ENCODE assay signal across 13 cellular contexts in genomic region chr21:7947422-7947821, GRCh38.
DNase-seq lines count a peak whose midpoint lies in the region; ATAC-seq and TF ChIP-seq lines count a peak whose summit lies in the region.
"Had no signal": no experiment of that assay in that cellular context is flagged by ENCODE, and none has a peak within 500 bp of the region (broad histone marks: within the 10 kb centered on the region; RNA-seq: fewer than 3 reads in every experiment).

No MANE protein-coding gene starts in this region.

- in situ Hi-C loops in IMR-90 (cut with MboI; ENCODE audit: low sequenced_read_pairs) = no loop called here

- H4K8ac ChIP-seq in IMR-90 (ENCODE audit: low read depth in 2 of 2, low read length in 2 of 2) = no peak overlapping the region

- DNase-seq in GM23338 (ENCODE audit: low spot score) (no peak), IMR-90 (no peak), endothelial cell (ENCODE audit: low spot score) (no peak), left ventricle myocardium inferior (no peak), NCI-H1417 (lab: John Stamatoyannopoulos, UW) (no peak)
- DNase-seq: ACHN; C1 segment of cervical spinal cord; Calu3; CD4-positive, alpha-beta T cell; DMS 273 treated with DMSO at 0.1 percent for 48 hours; H7 had no signal

- H3K4ac ChIP-seq in IMR-90 (ENCODE audit: low read depth, low read length) = no peak overlapping the region

- WGBS in IMR-90 (ENCODE audit: extremely low coverage in 2 of 2, insufficient read length in 1 of 2), 2 experiments = 23 to 100% methylated on average over 3 to 4 of the region's 4 CpGs

- H4K20me1 ChIP-seq in GM23338 (replicated peaks; ENCODE audit: insufficient read depth) (no peaks in the 10 kb centered on the region), IMR-90 (ENCODE audit: insufficient read depth, low read length) (no peaks in the 10 kb centered on the region)

- peaks cover 69% of the 10 kb centered on the region for H3K36me3 ChIP-seq in GM23338 (ENCODE audit: insufficient read depth)
- no peaks in the 10 kb centered on the region for H3K36me3 ChIP-seq in IMR-90 (ENCODE audit: control insufficient read depth, insufficient read depth, low read length)
- H3K36me3 ChIP-seq in left ventricle myocardium inferior = no peaks in the 10 kb centered on the region

- dilution Hi-C loops in IMR-90 (cut with HindIII; ENCODE audit: low sequenced_read_pairs, unreplicated experiment) = no loop called here

- H3K4me1 ChIP-seq in GM23338 (ENCODE audit: insufficient read depth) = no peaks in the 10 kb centered on the region
- no peaks in the 10 kb centered on the region for H3K4me1 ChIP-seq in IMR-90 (ENCODE audit: control insufficient read depth, insufficient read depth, low read length)
- H3K4me1 ChIP-seq in left ventricle myocardium inferior = no peaks in the 10 kb centered on the region

- H2AK5ac ChIP-seq in IMR-90 (ENCODE audit: low read depth, low read length) = no peak overlapping the region

- intact Hi-C loops in IMR-90 (cut with micrococcal nuclease) = no loop called here
- intact Hi-C loops in left ventricle myocardium inferior (cut with micrococcal nuclease) = no loop called here

- no peak overlapping the region for H3K4me2 ChIP-seq in GM23338
- H3K4me2 ChIP-seq in IMR-90 (ENCODE audit: low read depth, low read length) = no peak overlapping the region

- H3K4me3 Mint-ChIP-seq in GM23338 (no peak overlapping the region), endothelial cell (ENCODE audit: unreplicated experiment) (peak overlapping the region; percentile 1)
- H3K4me3 Mint-ChIP-seq: CD4-positive, alpha-beta T cell had no signal

- no peak overlapping the region for H2AK9ac ChIP-seq in IMR-90 (replicated peaks; ENCODE audit: low read depth, low read length, poor library complexity)

- no peak overlapping the region for H4K91ac ChIP-seq in IMR-90 (ENCODE audit: insufficient read depth, low read depth, low read length)

- no peak overlapping the region for H4K5ac ChIP-seq in IMR-90 (ENCODE audit: low read depth, low read length)

- no peak for ATAC-seq in GM23338
- ATAC-seq in IMR-90 (ENCODE audit: low read depth) = no peak
- ATAC-seq in GM21825 (IDR thresholded peaks at IDR 0.05; ENCODE audit: unreplicated experiment) = no peak

- H3K9ac ChIP-seq in IMR-90 (ENCODE audit: low read depth, low read length) = no peak overlapping the region

- H3K36me3 Mint-ChIP-seq in GM23338 (ENCODE audit: low read depth) = peaks cover 100% of the 10 kb centered on the region
- H3K36me3 Mint-ChIP-seq in endothelial cell (ENCODE audit: low read depth, unreplicated experiment) = peaks cover 96% of the 10 kb centered on the region

- H2BK15ac ChIP-seq in IMR-90 (ENCODE audit: low read depth, low read length) = no peak overlapping the region

- H3K14ac ChIP-seq in IMR-90 (replicated peaks; ENCODE audit: low read depth, low read length) = no peak overlapping the region

- no peaks in the 10 kb centered on the region for H3K79me1 ChIP-seq in IMR-90 (ENCODE audit: low read depth in 1 of 2, low read length in 2 of 2)

- no peak overlapping the region for H2BK20ac ChIP-seq in IMR-90 (ENCODE audit: low read depth, low read length)

- no peak overlapping the region for H3K27ac ChIP-seq in GM23338 (ENCODE audit: low read depth)
- H3K27ac ChIP-seq in IMR-90 (ENCODE audit: insufficient read depth, low read length) = no peak overlapping the region
- H3K27ac ChIP-seq in temporal lobe (ENCODE audit: low read depth, low read length) = peak overlapping the region; percentile 1
- no peak overlapping the region for H3K27ac ChIP-seq in left ventricle myocardium inferior (replicated peaks)

- H3K4me3 ChIP-seq in GM23338 (peak overlapping the region; percentile 28; the same call in 1 of the 2 replicates), IMR-90 (ENCODE audit: insufficient read depth, low read depth, low read length) (no peak overlapping the region), left ventricle myocardium inferior (no peak overlapping the region)

- CTCF ChIA-PET in IMR-90 (lab: Yijun Ruan, JAX) = no interaction called here

- H3K56ac ChIP-seq in IMR-90 (ENCODE audit: extremely low read depth, insufficient read depth, low read length) = no peak overlapping the region

- H3K9me3 Mint-ChIP-seq in GM23338 (no peaks in the 10 kb centered on the region), endothelial cell (ENCODE audit: unreplicated experiment) (peaks cover 100% of the 10 kb centered on the region)

- no peak overlapping the region for H3K18ac ChIP-seq in IMR-90 (ENCODE audit: low read depth, low read length)

- H3K9me3 ChIP-seq in IMR-90 (ENCODE audit: control insufficient read depth, insufficient read depth, low read length) (peaks cover 66% of the 10 kb centered on the region), left ventricle myocardium inferior (replicated peaks) (no peaks in the 10 kb centered on the region)

- no peaks in the 10 kb centered on the region for H3K4me1 Mint-ChIP-seq in GM23338
- no peaks in the 10 kb centered on the region for H3K4me1 Mint-ChIP-seq in endothelial cell (ENCODE audit: unreplicated experiment)

- no peaks in the 10 kb centered on the region; the same call in 1 of the 2 replicates for H3F3A ChIP-seq in GM23338 (replicated peaks; ENCODE audit: low read depth)

- H2AFZ ChIP-seq in GM23338 = no peak overlapping the region
- H2AFZ ChIP-seq in IMR-90 (replicated peaks; ENCODE audit: low read length, poor library complexity) = no peak overlapping the region

- no peak for TF ChIP-seq RAD21 in IMR-90 (IDR thresholded peaks at IDR 0.05; ENCODE audit: low read length)

- no peak for TF ChIP-seq POLR2A in IMR-90 (IDR thresholded peaks at IDR 0.05; ENCODE audit: low read depth, low read length)

- H3K27me3 ChIP-seq in GM23338 (ENCODE audit: insufficient read depth) (0 out of 2 replicates have a peak, but pooled peaks cover 6% of the 10 kb centered on the region), IMR-90 (ENCODE audit: control insufficient read depth, insufficient read depth, low read length) (no peaks in the 10 kb centered on the region), left ventricle myocardium inferior (ENCODE audit: low read depth) (no peaks in the 10 kb centered on the region)

- peak overlapping the region; percentile 49 for H2BK5ac ChIP-seq in IMR-90 (ENCODE audit: low read depth, low read length, poor library complexity, severe bottlenecking)

- no peaks in the 10 kb centered on the region for H3K9me1 ChIP-seq in IMR-90 (ENCODE audit: insufficient read depth, low read length)

- H3K27me3 Mint-ChIP-seq in GM23338 (ENCODE audit: insufficient read depth, low read depth, poor library complexity) = peaks cover 77% of the 10 kb centered on the region
- peaks cover 79% of the 10 kb centered on the region for H3K27me3 Mint-ChIP-seq in endothelial cell (ENCODE audit: unreplicated experiment)
- H3K27me3 Mint-ChIP-seq: CD4-positive, alpha-beta T cell had no signal

- H2BK120ac ChIP-seq in IMR-90 (ENCODE audit: low read depth, low read length) = no peak overlapping the region

- TF ChIP-seq CTCF in GM23338 (conservative IDR thresholded peaks at IDR 0.05; ENCODE audit: low read depth in 2 of 2) (no peak), IMR-90 (conservative IDR thresholded peaks at IDR 0.05; ENCODE audit: low read depth, low read length) (no peak), endothelial cell (IDR thresholded peaks at IDR 0.05; ENCODE audit: unreplicated experiment) (no peak), left ventricle myocardium inferior (IDR thresholded peaks at IDR 0.05; ENCODE audit: borderline replicate concordance) (no peak)

- POLR2A ChIA-PET in IMR-90 (lab: Charles Lee; ENCODE audit: unreplicated experiment) = no interaction called here

- no TSS peak for BruUV-seq in IMR-90 (replicated peaks; lab: Mats Ljungman, UMichigan)

- no peaks in the 10 kb centered on the region for H3K79me2 ChIP-seq in GM23338 (replicated peaks; ENCODE audit: insufficient read depth)

- no peaks in the 10 kb centered on the region for H3K9me2 ChIP-seq in GM23338 (ENCODE audit: insufficient read depth)

- H3K27ac Mint-ChIP-seq in GM23338 (no peak overlapping the region), endothelial cell (ENCODE audit: unreplicated experiment) (peak overlapping the region; percentile 0)
- H3K27ac Mint-ChIP-seq: CD4-positive, alpha-beta T cell had no signal

- no peak overlapping the region for H3K23ac ChIP-seq in IMR-90 (ENCODE audit: low read depth, low read length)

TF ChIP-seq in GM23338, 12 proteins besides CTCF, POLR2A, EP300 and RAD21 (continues in another document):
- TF ChIP-seq STAT1 (IDR thresholded peaks at IDR 0.05; ENCODE audit: unreplicated experiment) = no peak
- TF ChIP-seq ZNF114 (CRISPR knock-in tag; IDR thresholded peaks at IDR 0.05) = no peak

TF ChIP-seq in IMR-90, 13 proteins besides CTCF, POLR2A, EP300 and RAD21:
- TF ChIP-seq NFE2L2 (IDR thresholded peaks at IDR 0.05; ENCODE audit: low read depth, low read length) (no peak), MXI1 (IDR thresholded peaks at IDR 0.05; ENCODE audit: borderline replicate concordance, low read depth, low read length) (no peak), FOS (IDR thresholded peaks at IDR 0.05; ENCODE audit: low read depth, low read length) (no peak), CEBPB (IDR thresholded peaks at IDR 0.05; ENCODE audit: low read depth, low read length) (no peak), BHLHE40 (IDR thresholded peaks at IDR 0.05; ENCODE audit: low read depth, low read length) (no peak), RFX5 (IDR thresholded peaks at IDR 0.05; ENCODE audit: low read depth, low read length) (no peak), MAZ (IDR thresholded peaks at IDR 0.05; ENCODE audit: borderline replicate concordance, low read depth, low read length) (no peak), RCOR1 (IDR thresholded peaks at IDR 0.05; ENCODE audit: insufficient replicate concordance, low read length) (no peak)
- TF ChIP-seq, protein P1, sequence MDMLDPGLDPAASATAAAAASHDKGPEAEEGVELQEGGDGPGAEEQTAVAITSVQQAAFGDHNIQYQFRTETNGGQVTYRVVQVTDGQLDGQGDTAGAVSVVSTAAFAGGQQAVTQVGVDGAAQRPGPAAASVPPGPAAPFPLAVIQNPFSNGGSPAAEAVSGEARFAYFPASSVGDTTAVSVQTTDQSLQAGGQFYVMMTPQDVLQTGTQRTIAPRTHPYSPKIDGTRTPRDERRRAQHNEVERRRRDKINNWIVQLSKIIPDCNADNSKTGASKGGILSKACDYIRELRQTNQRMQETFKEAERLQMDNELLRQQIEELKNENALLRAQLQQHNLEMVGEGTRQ (IDR thresholded peaks at IDR 0.05; ENCODE audit: low read depth, low read length) = no peak
- TF ChIP-seq, protein P2, sequence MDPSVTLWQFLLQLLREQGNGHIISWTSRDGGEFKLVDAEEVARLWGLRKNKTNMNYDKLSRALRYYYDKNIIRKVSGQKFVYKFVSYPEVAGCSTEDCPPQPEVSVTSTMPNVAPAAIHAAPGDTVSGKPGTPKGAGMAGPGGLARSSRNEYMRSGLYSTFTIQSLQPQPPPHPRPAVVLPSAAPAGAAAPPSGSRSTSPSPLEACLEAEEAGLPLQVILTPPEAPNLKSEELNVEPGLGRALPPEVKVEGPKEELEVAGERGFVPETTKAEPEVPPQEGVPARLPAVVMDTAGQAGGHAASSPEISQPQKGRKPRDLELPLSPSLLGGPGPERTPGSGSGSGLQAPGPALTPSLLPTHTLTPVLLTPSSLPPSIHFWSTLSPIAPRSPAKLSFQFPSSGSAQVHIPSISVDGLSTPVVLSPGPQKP (IDR thresholded peaks at IDR 0.05; ENCODE audit: borderline replicate concordance, low read depth, low read length) = no peak
